31 cellular contexts compared by ENCODE assay signal in the genomic region with DNA sequence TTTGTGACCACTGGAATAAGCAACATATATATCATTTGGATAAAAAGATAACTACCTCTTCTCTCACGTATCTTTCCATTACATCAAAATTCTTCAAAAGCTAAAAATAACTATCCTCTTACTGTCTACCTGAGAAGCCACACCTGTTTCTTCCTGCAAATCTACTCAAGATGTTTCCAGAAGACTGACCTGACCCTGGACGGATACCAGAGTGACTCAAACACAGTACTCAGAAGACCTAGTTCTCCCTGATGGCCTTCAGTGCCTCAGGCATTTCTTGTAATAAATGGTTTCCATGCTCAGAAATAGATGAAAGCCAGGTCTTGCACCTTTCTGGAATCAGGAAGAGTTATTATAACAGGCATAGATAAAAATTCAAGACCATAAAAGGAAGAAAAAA.
"Had no signal": no experiment of that assay in that cellular context is flagged by ENCODE, and none has a peak within 500 bp of the region (broad histone marks: within the 10 kb centered on the region; RNA-seq: fewer than 3 reads in every experiment).

No MANE protein-coding gene starts in this region.

- ATAC-seq: activated CD8-positive, alpha-beta memory T cell treated with anti-CD3 and anti-CD28 coated beads, Interleukin-2, amount 10 ng/mL, durations not matched to agents 7 days and 5 days; activated CD8-positive, alpha-beta T cell treated with anti-CD3 and anti-CD28 coated beads, Interleukin-2, amount 10 ng/mL, durations not matched to agents 7 days and 5 days; heart left ventricle; left lung; mucosa of descending colon; natural killer cell treated with Interleukin-12 subunit alpha and Interleukin-12 subunit beta and Interleukin-15 and Interleukin-18, amount 100 ng/mL, for 72 hours; sciatic nerve; stimulated activated effector memory CD8-positive, alpha-beta T cell treated with anti-CD3 and anti-CD28 coated beads, Interleukin-12 subunit alpha, Interleukin-12 subunit beta, amount 100 ng/mL, for 72 hours had no signal

- H3K27me3 ChIP-seq: heart left ventricle, left lung, upper lobe of left lung, vagina had no signal

- H3K36me3 ChIP-seq: heart left ventricle, left lung, thoracic aorta, upper lobe of left lung, vagina had no signal

- H3K9me3 ChIP-seq: heart left ventricle, left lung, mucosa of descending colon, thoracic aorta, upper lobe of left lung, vagina had no signal

- H3K27ac ChIP-seq: heart left ventricle, left lung, thoracic aorta, upper lobe of left lung had no signal

- DNase-seq: activated B cell treated with CpG ODN at 0.5 μM for 24 hours; activated CD4-positive, alpha-beta T cell treated with anti-CD3 and anti-CD28 coated beads, Interleukin-2, amount 50 U/mL, for 1 hour; activated CD8-positive, alpha-beta memory T cell treated with anti-CD3 and anti-CD28 coated beads, Interleukin-2, amount 10 ng/mL, durations not matched to agents 7 days and 5 days; activated CD8-positive, alpha-beta T cell treated with anti-CD3 and anti-CD28 coated beads, Interleukin-2, amount 10 ng/mL, durations not matched to agents 7 days and 5 days; activated gamma-delta T cell treated with Interleukin-2 at 50 U/mL for 16 hours; activated naive CD4-positive, alpha-beta T cell treated with anti-CD3 and anti-CD28 coated beads, Interleukin-2, amount 50 U/mL, for 16 hours; activated T-cell treated with anti-CD3 and anti-CD28 coated beads for 4 hours; amniotic stem cell; dermis blood vessel endothelial cell; effector CD4-positive, alpha-beta T cell; erythroblast; heart left ventricle; kidney glomerular epithelial cell; left lung; mucosa of descending colon; nucleus accumbens; posterior cingulate gyrus; retina; stimulated activated CD4-positive, alpha-beta T cell treated with anti-CD3 and anti-CD28 coated beads, Interleukin-12 subunit alpha, Interleukin-12 subunit beta, amount 100 ng/mL, for 4 hours; stimulated activated CD4-positive, alpha-beta T cell treated with anti-CD3 and anti-CD28 coated beads, Interleukin-4, amount 100 ng/mL, for 24 hours; T-helper 1 cell; upper lobe of left lung had no signal

- FAIRE-seq: colon, endometrium had no signal

- H3K4me3 ChIP-seq: heart left ventricle, left lung, lung, mucosa of descending colon, skin epidermis, thoracic aorta, upper lobe of left lung, vagina had no signal
